ENCODE assay signal across 2 cellular contexts in the genomic region with DNA sequence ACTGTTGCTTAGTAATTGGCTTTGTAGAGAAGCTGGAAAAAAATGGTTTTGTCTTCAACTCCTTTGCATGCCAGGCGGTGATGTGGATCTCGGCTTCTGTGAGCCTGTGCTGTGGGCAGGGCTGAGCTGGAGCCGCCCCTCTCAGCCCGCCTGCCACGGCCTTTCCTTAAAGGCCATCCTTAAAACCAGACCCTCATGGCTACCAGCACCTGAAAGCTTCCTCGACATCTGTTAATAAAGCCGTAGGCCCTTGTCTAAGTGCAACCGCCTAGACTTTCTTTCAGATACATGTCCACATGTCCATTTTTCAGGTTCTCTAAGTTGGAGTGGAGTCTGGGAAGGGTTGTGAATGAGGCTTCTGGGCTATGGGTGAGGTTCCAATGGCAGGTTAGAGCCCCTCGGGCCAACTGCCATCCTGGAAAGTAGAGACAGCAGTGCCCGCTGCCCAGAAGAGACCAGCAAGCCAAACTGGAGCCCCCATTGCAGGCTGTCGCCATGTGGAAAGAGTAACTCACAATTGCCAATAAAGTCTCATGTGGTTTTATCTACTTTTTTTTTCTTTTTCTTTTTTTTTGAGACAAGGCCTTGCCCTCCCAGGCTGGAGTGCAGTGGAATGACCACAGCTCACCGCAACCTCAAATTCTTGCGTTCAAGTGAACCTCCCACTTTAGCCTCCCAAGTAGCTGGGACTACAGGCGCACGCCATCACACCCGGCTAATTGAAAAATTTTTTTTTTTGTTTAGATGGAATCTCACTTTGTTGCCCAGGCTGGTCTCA.
A peak's percentile ranks its signal among the peaks of the same experiment; 100 is the strongest.
TF ChIP-seq lines count a peak whose summit lies in the region.

No MANE protein-coding gene starts in this region.

TF ChIP-seq in A549, 52 proteins besides CTCF, POLR2A, EP300 and RAD21:
- TF ChIP-seq, protein P1, sequence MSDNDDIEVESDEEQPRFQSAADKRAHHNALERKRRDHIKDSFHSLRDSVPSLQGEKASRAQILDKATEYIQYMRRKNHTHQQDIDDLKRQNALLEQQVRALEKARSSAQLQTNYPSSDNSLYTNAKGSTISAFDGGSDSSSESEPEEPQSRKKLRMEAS (IDR thresholded peaks at IDR 0.05), result no peak
- TF ChIP-seq, protein P2, sequence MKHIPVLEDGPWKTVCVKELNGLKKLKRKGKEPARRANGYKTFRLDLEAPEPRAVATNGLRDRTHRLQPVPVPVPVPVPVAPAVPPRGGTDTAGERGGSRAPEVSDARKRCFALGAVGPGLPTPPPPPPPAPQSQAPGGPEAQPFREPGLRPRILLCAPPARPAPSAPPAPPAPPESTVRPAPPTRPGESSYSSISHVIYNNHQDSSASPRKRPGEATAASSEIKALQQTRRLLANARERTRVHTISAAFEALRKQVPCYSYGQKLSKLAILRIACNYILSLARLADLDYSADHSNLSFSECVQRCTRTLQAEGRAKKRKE (CRISPR knock-in tag; IDR thresholded peaks at IDR 0.05; ENCODE audit: low read depth), result no peak
- TF ChIP-seq RARB (CRISPR knock-in tag; IDR thresholded peaks at IDR 0.05) (0 out of 2 replicates have a peak, but pooled peaks have one; percentile 34), RCOR1 (IDR thresholded peaks at IDR 0.05; ENCODE audit: low read depth, low read length) (no peak), FOSL2 (IDR thresholded peaks at IDR 0.05) (no peak), FOSL2 (CRISPR knock-in tag; IDR thresholded peaks at IDR 0.05) (no peak), E2F6 (IDR thresholded peaks at IDR 0.05; ENCODE audit: borderline replicate concordance, low read depth) (0 out of 2 replicates have a peak, but pooled peaks have one; percentile 24), FOSB (CRISPR knock-in tag; IDR thresholded peaks at IDR 0.05) (peak; percentile 26; the same call in 1 of the 2 replicates), POLR2AphosphoS2 (conservative IDR thresholded peaks at IDR 0.05; ENCODE audit: low read length) (peak; percentile 30)

TF ChIP-seq in GM12878, 131 proteins besides CTCF, POLR2A, EP300 and RAD21:
- TF ChIP-seq BCL11A (IDR thresholded peaks at IDR 0.05; ENCODE audit: low read depth, low read length), result no peak
- 0 out of 2 replicates have a peak, but pooled peaks have one; percentile 20 for TF ChIP-seq POLR2AphosphoS2 (IDR thresholded peaks at IDR 0.05; ENCODE audit: low read depth, low read length)
